In the genomic region with DNA sequence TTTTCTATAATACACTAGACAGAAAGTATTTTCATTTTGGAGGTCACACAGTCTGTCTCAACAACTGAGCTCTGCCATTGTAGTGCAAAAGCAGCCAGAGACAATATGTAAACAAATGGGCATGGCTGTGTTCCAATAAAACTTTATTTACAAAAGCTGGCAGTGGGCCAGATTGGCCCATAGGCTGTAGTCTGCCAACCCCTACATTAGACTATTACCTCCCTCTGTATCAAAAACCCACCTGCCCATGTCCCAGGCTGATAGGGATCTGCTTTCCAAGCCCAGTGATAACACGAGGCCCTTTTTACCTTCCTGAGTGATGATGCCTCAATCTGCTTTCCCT, we compare ENCODE assay signal across 26 cellular contexts.
DNase-seq lines count a peak whose midpoint lies in the region; ATAC-seq and TF ChIP-seq lines count a peak whose summit lies in the region.
"Had no signal": no experiment of that assay in that cellular context is flagged by ENCODE, and none has a peak within 500 bp of the region (broad histone marks: within the 10 kb centered on the region; RNA-seq: fewer than 3 reads in every experiment).

No MANE protein-coding gene starts in this region.

- H4K20me1 ChIP-seq in BLaER1, result no peaks in the 10 kb centered on the region

- no peaks in the 10 kb centered on the region for H3K9me3 Mint-ChIP-seq in nephron

- H3K4me3 ChIP-seq in BLaER1 (no peak overlapping the region), SJCRH30 (no peak overlapping the region)

- H3K4me2 ChIP-seq in BLaER1, result peak overlapping the region; percentile 40; the same call in 1 of the 2 replicates

- peaks cover 11% of the 10 kb centered on the region for H3K27me3 Mint-ChIP-seq in nephron (ENCODE audit: low read depth)

- H3K36me3 ChIP-seq in BLaER1 (no peaks in the 10 kb centered on the region), SJCRH30 (no peaks in the 10 kb centered on the region)

- H3K27ac ChIP-seq in BLaER1 (no peak overlapping the region), SJCRH30 (peak overlapping the region; percentile 84)
- H3K27ac ChIP-seq: HL-60 had no signal

- TF ChIP-seq CTCF in nephron (IDR thresholded peaks at IDR 0.05; ENCODE audit: unreplicated experiment in 3 of 3), result no peak

- no peak overlapping the region for H3K4me3 Mint-ChIP-seq in nephron
- H3K4me3 Mint-ChIP-seq: CD4-positive, CD25-positive, alpha-beta regulatory T cell; HFFc6; T-cell had no signal

- no peaks in the 10 kb centered on the region for H3K36me3 Mint-ChIP-seq in nephron (ENCODE audit: low read depth)
- H3K36me3 Mint-ChIP-seq: CD4-positive, CD25-positive, alpha-beta regulatory T cell; T-cell had no signal

- no peak overlapping the region for H3K9ac ChIP-seq in BLaER1

- H3K4me1 Mint-ChIP-seq in nephron, result peaks cover 49% of the 10 kb centered on the region
- H3K4me1 Mint-ChIP-seq: CD4-positive, CD25-positive, alpha-beta regulatory T cell; T-cell had no signal

- DNase-seq in COLO668 (lab: John Stamatoyannopoulos, UW; ENCODE audit: unreplicated experiment) (peak; percentile 28), SJCRH30 (peak in 1 of 2 experiments; percentile 49), medulla oblongata (ENCODE audit: extremely low spot score) (no peak), NCI-H1436 (lab: John Stamatoyannopoulos, UW) (no peak)
- DNase-seq: AML-193; Caco-2; CD4-positive, CD25-positive, alpha-beta regulatory T cell; DND-41; H7; HFFc6; IMR-90; Kasumi-1; MM.1S; NCI-H1092; NCI-H146; NCI-H2029 treated with DMSO at 0.1 percent for 48 hours; NCI-H510A treated with DMSO at 0.1 percent for 48 hours; PC-3; RPMI8226; SHP77 treated with DMSO at 0.1 percent for 48 hours; T-cell had no signal

- no peaks in the 10 kb centered on the region for H3K9me3 ChIP-seq in BLaER1
- no peaks in the 10 kb centered on the region for H3K9me3 ChIP-seq in SJCRH30 (replicated peaks)
- H3K9me3 ChIP-seq: Caco-2 had no signal

- H3K27ac Mint-ChIP-seq in nephron, result peak overlapping the region; percentile 93 to 98 (median 96)
- H3K27ac Mint-ChIP-seq: CD4-positive, CD25-positive, alpha-beta regulatory T cell; HFFc6; T-cell had no signal

- no peaks in the 10 kb centered on the region for H3K27me3 ChIP-seq in BLaER1
- H3K27me3 ChIP-seq in SJCRH30, result no peaks in the 10 kb centered on the region

- peaks cover 54% of the 10 kb centered on the region for H3K4me1 ChIP-seq in BLaER1
- peaks cover 49% of the 10 kb centered on the region for H3K4me1 ChIP-seq in SJCRH30

- ATAC-seq in GM21526 (IDR thresholded peaks at IDR 0.05; ENCODE audit: low FRiP score, unreplicated experiment), result no peak
- ATAC-seq: PC-3, SK-N-SH treated with all-trans-retinoic acid at 6 μM for 48 hours, T-cell had no signal
